1 cellular context compared by ENCODE assay signal in genomic region chr20:14193443-14193842, GRCh38.
TF ChIP-seq lines count a peak whose summit lies in the region.

No MANE protein-coding gene starts in this region.

TF ChIP-seq in HepG2, 621 proteins besides CTCF, POLR2A, EP300 and RAD21 (continued from another document):
- no peak for TF ChIP-seq AHDC1 (CRISPR knock-in tag; IDR thresholded peaks at IDR 0.05; ENCODE audit: borderline replicate concordance)
- TF ChIP-seq NFAT5 (CRISPR knock-in tag; IDR thresholded peaks at IDR 0.05) = no peak
- no peak for TF ChIP-seq ZNF589 (CRISPR knock-in tag; conservative IDR thresholded peaks at IDR 0.05)
- no peak for TF ChIP-seq HNF1A (IDR thresholded peaks at IDR 0.05; ENCODE audit: low read depth)
- no peak for TF ChIP-seq HNF1A (CRISPR knock-in tag; IDR thresholded peaks at IDR 0.05; ENCODE audit: borderline replicate concordance)
